Comparison of ENCODE assay signal across 2 cellular contexts in genomic region chr22:24595228-24595627, GRCh38.
TF ChIP-seq lines count a peak whose summit lies in the region.

No MANE protein-coding gene starts in this region.

TF ChIP-seq in HEK293, 187 proteins besides CTCF, POLR2A, EP300 and RAD21 (continued from another document):
- TF ChIP-seq ZNF398 (tag by site-specific recombination; IDR thresholded peaks at IDR 0.05) (no peak), ZIC2 (tag by site-specific recombination; IDR thresholded peaks at IDR 0.05) (peak; percentile 80)

TF ChIP-seq in H1, 55 proteins besides CTCF, POLR2A, EP300 and RAD21 (continued from another document):
- TF ChIP-seq SIN3A (conservative IDR thresholded peaks at IDR 0.05 in 1 of 2, IDR thresholded peaks at IDR 0.05 in 1 of 2; ENCODE audit: low read depth in 1 of 2, low read length in 2 of 2) (no peak), NANOG (IDR thresholded peaks at IDR 0.05; ENCODE audit: insufficient read depth, low read depth, low read length, poor library complexity, severe bottlenecking) (no peak), SP2 (IDR thresholded peaks at IDR 0.05; ENCODE audit: low read length) (no peak), YY1 (IDR thresholded peaks at IDR 0.05; ENCODE audit: low read depth, low read length) (no peak), CEBPB (IDR thresholded peaks at IDR 0.05; ENCODE audit: low read depth, low read length) (no peak), ZNF274 (IDR thresholded peaks at IDR 0.05; ENCODE audit: borderline replicate concordance, extremely low read depth, low read length) (no peak), RNF2 (IDR thresholded peaks at IDR 0.05; ENCODE audit: borderline replicate concordance, low read depth, low read length, missing control alignments, poor library complexity, severe bottlenecking) (no peak), CHD7 (IDR thresholded peaks at IDR 0.05; ENCODE audit: insufficient replicate concordance, low read length) (no peak), SIX5 (IDR thresholded peaks at IDR 0.05; ENCODE audit: low read depth, low read length) (no peak), PHF8 (conservative IDR thresholded peaks at IDR 0.05; ENCODE audit: low read depth, low read length) (no peak), CTBP2 (IDR thresholded peaks at IDR 0.05; ENCODE audit: borderline replicate concordance, insufficient read depth, insufficient read length, low read length) (no peak), POU5F1 (IDR thresholded peaks at IDR 0.05; ENCODE audit: low read depth, low read length) (no peak), KDM5A (IDR thresholded peaks at IDR 0.05; ENCODE audit: low read length) (no peak), GTF2F1 (IDR thresholded peaks at IDR 0.05; ENCODE audit: borderline replicate concordance, low read depth, low read length) (no peak), TAF1 (IDR thresholded peaks at IDR 0.05; ENCODE audit: low read depth, low read length) (no peak), JUN (IDR thresholded peaks at IDR 0.05; ENCODE audit: low read depth, low read length) (no peak), RBBP5 (IDR thresholded peaks at IDR 0.05; ENCODE audit: borderline replicate concordance, low read depth, low read length) (no peak)
- TF ChIP-seq, protein P1, sequence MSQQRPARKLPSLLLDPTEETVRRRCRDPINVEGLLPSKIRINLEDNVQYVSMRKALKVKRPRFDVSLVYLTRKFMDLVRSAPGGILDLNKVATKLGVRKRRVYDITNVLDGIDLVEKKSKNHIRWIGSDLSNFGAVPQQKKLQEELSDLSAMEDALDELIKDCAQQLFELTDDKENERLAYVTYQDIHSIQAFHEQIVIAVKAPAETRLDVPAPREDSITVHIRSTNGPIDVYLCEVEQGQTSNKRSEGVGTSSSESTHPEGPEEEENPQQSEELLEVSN (IDR thresholded peaks at IDR 0.05), result no peak
TF ChIP-seq in H1: peak in this region for 0.
